Comparison of ENCODE assay signal across 16 cellular contexts in genomic region chr3:12656850-12657249, GRCh38.
"Had no signal": no experiment of that assay in that cellular context is flagged by ENCODE, and none has a peak within 500 bp of the region (broad histone marks: within the 10 kb centered on the region; RNA-seq: fewer than 3 reads in every experiment).

No MANE protein-coding gene starts in this region.

- H3K9ac ChIP-seq: SK-N-SH had no signal

- DNase-seq: activated CD4-positive, alpha-beta T cell treated with anti-CD3 and anti-CD28 coated beads, Interleukin-2, amount 50 U/mL, for 4 hours; activated naive CD4-positive, alpha-beta T cell treated with Interleukin-2 at 50 U/mL for 16 hours; activated T-cell treated with anti-CD3 and anti-CD28 coated beads for 4 hours; anterior cingulate cortex; dermis blood vessel endothelial cell; effector memory CD8-positive, alpha-beta T cell; ovary; SK-N-SH; stimulated activated naive CD4-positive, alpha-beta T cell; T-cell; T-helper 9 cell had no signal

- ATAC-seq: activated CD4-positive, CD25-positive, alpha-beta regulatory T cell treated with anti-CD3 and anti-CD28 coated beads, Interleukin-2, amount 50 U/mL, for 24 hours; effector memory CD8-positive, alpha-beta T cell; T-cell had no signal

- H3K4me2 ChIP-seq: hepatocyte, SK-N-SH had no signal

- H3K27ac Mint-ChIP-seq: T-cell, type B pancreatic cell had no signal

- H3K9me3 ChIP-seq: ovary, SK-N-SH had no signal

- H3K4me3 Mint-ChIP-seq: neural crest cell, T-cell, type B pancreatic cell had no signal

- H3K9me3 Mint-ChIP-seq: effector memory CD8-positive, alpha-beta T cell; neural crest cell; T-cell; type B pancreatic cell had no signal

- H3K27me3 ChIP-seq: hepatocyte, ovary had no signal

- H3K27me3 Mint-ChIP-seq: effector memory CD8-positive, alpha-beta T cell; T-cell; type B pancreatic cell had no signal

- H2AFZ ChIP-seq: hepatocyte had no signal

- FAIRE-seq: keratinocyte had no signal

- H3K36me3 ChIP-seq: ovary had no signal

- H3K27ac ChIP-seq: hepatocyte, ovary had no signal

- H3K4me3 ChIP-seq: hepatocyte, ovary had no signal
